Comparison of ENCODE assay signal across 22 cellular contexts in the genomic region with DNA sequence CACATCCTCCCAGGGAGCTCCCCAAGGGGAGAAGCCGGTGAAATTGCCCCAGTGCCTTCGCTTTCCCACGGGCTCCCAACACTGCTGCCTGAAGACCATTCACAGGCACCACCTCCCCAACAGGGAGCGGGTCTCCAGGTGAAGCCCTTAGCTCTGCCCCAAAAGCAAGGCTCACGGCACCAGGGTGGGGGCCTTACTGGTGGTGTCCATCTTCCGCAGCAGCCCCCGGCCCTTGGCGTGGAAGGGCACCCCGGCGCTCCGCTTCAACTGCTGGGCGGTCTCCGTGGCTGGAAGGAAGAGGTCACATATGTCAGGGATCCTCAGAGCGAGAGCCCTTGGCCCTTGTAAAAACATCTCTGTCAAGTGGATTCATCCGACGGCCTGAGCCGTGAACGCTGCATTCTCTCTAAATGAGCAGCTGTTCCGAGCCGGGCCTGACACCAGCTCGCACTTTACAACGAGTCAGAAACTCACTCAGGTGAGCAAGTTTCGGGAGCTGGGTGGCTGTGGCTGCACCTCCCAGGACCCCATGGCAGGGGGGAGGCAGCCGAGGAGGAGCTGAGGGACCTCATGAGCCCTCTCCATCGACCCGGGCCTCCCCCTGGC.
"Had no signal": no experiment of that assay in that cellular context is flagged by ENCODE, and none has a peak within 500 bp of the region (broad histone marks: within the 10 kb centered on the region; RNA-seq: fewer than 3 reads in every experiment).

No MANE protein-coding gene starts in this region.

- H3K4me1 ChIP-seq: ascending aorta, thyroid gland had no signal

- H3K27ac ChIP-seq: adrenal gland, ascending aorta, brain microvascular endothelial cell, esophagus muscularis mucosa, left ventricle myocardium inferior, ovary, thyroid gland had no signal

- H3K27ac Mint-ChIP-seq: activated naive CD8-positive, alpha-beta T cell; stimulated activated naive CD8-positive, alpha-beta T cell treated with anti-CD3 and anti-CD28 coated beads, Interleukin-15, Interleukin-2, amounts not matched to agents 100 ng/mL and 50 ng/mL, for 24 hours had no signal

- H3K36me3 ChIP-seq: ovary had no signal

- H3K4me3 ChIP-seq: adrenal gland, ascending aorta, esophagus muscularis mucosa, left ventricle myocardium inferior, ovary, thyroid gland had no signal

- H3K9me3 Mint-ChIP-seq: stimulated activated naive CD8-positive, alpha-beta T cell treated with anti-CD3 and anti-CD28 coated beads, Interleukin-15, Interleukin-2, amounts not matched to agents 100 ng/mL and 50 ng/mL, for 24 hours had no signal

- H3K27me3 Mint-ChIP-seq: activated naive CD8-positive, alpha-beta T cell; stimulated activated naive CD8-positive, alpha-beta T cell treated with anti-CD3 and anti-CD28 coated beads, Interleukin-15, Interleukin-2, amounts not matched to agents 100 ng/mL and 50 ng/mL, for 24 hours had no signal

- ATAC-seq: right cardiac atrium had no signal

- FAIRE-seq: colon, frontal cortex had no signal

- DNase-seq: activated naive CD4-positive, alpha-beta T cell; activated T-cell treated with anti-CD3 and anti-CD28 coated beads for 4 hours; adrenal gland; brain microvascular endothelial cell; central memory CD4-positive, alpha-beta T cell; glutamatergic neuron; hippocampal formation; left ventricle myocardium inferior; mammary epithelial cell; stimulated activated CD4-positive, alpha-beta T cell treated with anti-CD3 and anti-CD28 coated beads, Interleukin-12 subunit alpha, Interleukin-12 subunit beta, amount 100 ng/mL, for 4 hours; stimulated activated CD4-positive, alpha-beta T cell treated with anti-CD3 and anti-CD28 coated beads, Interleukin-4, amount 100 ng/mL, for 4 hours; substantia nigra; T-helper 9 cell; thyroid gland had no signal

- H3K4me3 Mint-ChIP-seq: activated naive CD8-positive, alpha-beta T cell; stimulated activated naive CD8-positive, alpha-beta T cell treated with anti-CD3 and anti-CD28 coated beads, Interleukin-15, Interleukin-2, amounts not matched to agents 100 ng/mL and 50 ng/mL, for 24 hours had no signal

- H3K27me3 ChIP-seq: adrenal gland, ascending aorta, brain microvascular endothelial cell, esophagus muscularis mucosa, ovary, thyroid gland had no signal

- H3K36me3 Mint-ChIP-seq: activated naive CD8-positive, alpha-beta T cell had no signal

- H3K9me3 ChIP-seq: adrenal gland, ascending aorta, esophagus muscularis mucosa, left ventricle myocardium inferior, ovary, thyroid gland had no signal
